Comparison of ENCODE assay signal across 26 cellular contexts in the genomic region with DNA sequence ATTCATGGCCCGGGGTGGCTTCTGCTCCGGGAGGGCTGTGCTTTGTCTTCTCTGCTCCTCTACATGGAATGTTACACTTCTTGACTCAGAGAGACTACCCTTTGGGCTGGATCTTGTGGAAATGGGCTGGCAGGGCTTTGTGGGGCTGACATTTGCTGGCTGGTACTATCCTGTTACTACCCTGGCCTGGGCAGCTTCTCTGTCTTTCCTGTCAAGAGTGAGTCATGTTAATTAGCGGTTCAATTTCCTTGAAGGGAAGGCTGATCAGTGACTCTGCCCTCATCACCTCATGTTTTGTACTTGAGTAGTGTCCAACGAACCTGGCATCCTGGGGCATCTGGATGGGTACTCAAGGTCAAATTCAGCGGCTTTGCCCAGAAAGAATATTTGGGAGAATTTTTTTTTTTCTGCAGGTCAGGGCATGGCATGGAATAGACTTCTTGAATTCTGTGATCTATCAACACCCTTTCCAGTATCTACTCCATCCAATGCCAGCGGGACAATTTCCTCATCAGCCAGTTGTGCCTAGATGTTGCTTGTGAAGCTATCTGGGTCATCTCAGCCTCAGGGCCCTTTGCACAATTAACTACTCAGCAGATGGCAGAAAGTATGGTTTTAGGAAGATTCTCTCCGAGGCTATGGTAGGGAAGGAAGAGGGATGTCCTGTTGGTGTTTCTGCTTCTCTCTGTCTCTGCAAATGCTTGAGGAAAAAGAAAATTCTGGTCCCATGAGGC.
DNase-seq lines count a peak whose midpoint lies in the region; ATAC-seq and TF ChIP-seq lines count a peak whose summit lies in the region.
"Had no signal": no experiment of that assay in that cellular context is flagged by ENCODE, and none has a peak within 500 bp of the region (broad histone marks: within the 10 kb centered on the region; RNA-seq: fewer than 3 reads in every experiment).

No MANE protein-coding gene starts in this region.

- H3K27me3 Mint-ChIP-seq in CD8-positive, alpha-beta memory T cell = peaks cover 4 to 8% of the 10 kb centered on the region in 2 donors
- H3K27me3 Mint-ChIP-seq in activated naive CD4-positive, alpha-beta T cell treated with anti-CD3 and anti-CD28 coated beads, Interleukin-2, amount 10 ng/mL, durations not matched to agents 7 days and 5 days = no peaks in the 10 kb centered on the region
- H3K27me3 Mint-ChIP-seq: activated CD8-positive, alpha-beta T cell treated with anti-CD3 and anti-CD28 coated beads for 36 hours; activated naive CD8-positive, alpha-beta T cell treated with anti-CD3 and anti-CD28 coated beads, Interleukin-2, amount 10 ng/mL, durations not matched to agents 7 days and 5 days; CD4-positive, CD25-positive, alpha-beta regulatory T cell had no signal

- H3K18ac ChIP-seq in IMR-90 (ENCODE audit: low read depth, low read length) = no peak overlapping the region

- intact Hi-C loops in IMR-90 (cut with micrococcal nuclease) = no loop called here
- intact Hi-C loops in adrenal gland (cut with DNase I) = no loop called here

- H3K9me3 ChIP-seq in IMR-90 (ENCODE audit: control insufficient read depth, insufficient read depth, low read length) (no peaks in the 10 kb centered on the region), adrenal gland (replicated peaks in 1 of 3) (no peaks in the 10 kb centered on the region)
- H3K9me3 ChIP-seq in CD8-positive, alpha-beta memory T cell (ENCODE audit: low read length) = no peaks in the 10 kb centered on the region
- H3K9me3 ChIP-seq: body of pancreas, upper lobe of right lung had no signal

- H4K91ac ChIP-seq in IMR-90 (ENCODE audit: insufficient read depth, low read depth, low read length) = no peak overlapping the region

- no peak overlapping the region for H3K4me2 ChIP-seq in IMR-90 (ENCODE audit: low read depth, low read length)

- H3K4me3 Mint-ChIP-seq in CD8-positive, alpha-beta memory T cell = no peak overlapping the region
- no peak overlapping the region for H3K4me3 Mint-ChIP-seq in activated naive CD4-positive, alpha-beta T cell treated with anti-CD3 and anti-CD28 coated beads, Interleukin-2, amount 10 ng/mL, durations not matched to agents 7 days and 5 days
- H3K4me3 Mint-ChIP-seq: activated CD8-positive, alpha-beta T cell treated with anti-CD3 and anti-CD28 coated beads for 36 hours; activated naive CD8-positive, alpha-beta T cell treated with anti-CD3 and anti-CD28 coated beads, Interleukin-2, amount 10 ng/mL, durations not matched to agents 7 days and 5 days; CD4-positive, CD25-positive, alpha-beta regulatory T cell; nephron had no signal

- no peak overlapping the region for H2BK120ac ChIP-seq in IMR-90 (ENCODE audit: low read depth, low read length)

- POLR2A ChIA-PET in IMR-90 (lab: Charles Lee; ENCODE audit: unreplicated experiment) = no interaction called here
- POLR2A ChIA-PET in CD8-positive, alpha-beta memory T cell (lab: Charles Lee) = no interaction called here

- peak; percentile 11 for DNase-seq in GM03348 (ENCODE audit: low spot score)
- no peak for DNase-seq in IMR-90
- peak in 4 of 7 donors; percentile 20 to 57 (median 30) for DNase-seq in adrenal gland
- DNase-seq in foreskin keratinocyte = peak; percentile 18 to 29
- no peak for DNase-seq in CD8-positive, alpha-beta memory T cell
- no peak for DNase-seq in activated naive CD4-positive, alpha-beta T cell treated with anti-CD3 and anti-CD28 coated beads, Interleukin-2, amount 10 ng/mL, durations not matched to agents 7 days and 5 days
- DNase-seq in DMS153 treated with DMSO at 0.1 percent for 48 hours (lab: John Stamatoyannopoulos, UW; ENCODE audit: unreplicated experiment) = no peak
- DNase-seq: activated CD4-positive, alpha-beta T cell treated with anti-CD3 and anti-CD28 coated beads for 1 hour; activated CD8-positive, alpha-beta T cell treated with anti-CD3 and anti-CD28 coated beads for 36 hours; activated effector memory CD4-positive, alpha-beta T cell treated with Interleukin-2 at 50 U/mL for 16 hours; activated naive CD8-positive, alpha-beta T cell treated with anti-CD3 and anti-CD28 coated beads, Interleukin-2, amount 10 ng/mL, durations not matched to agents 7 days and 5 days; body of pancreas; CD4-positive, CD25-positive, alpha-beta regulatory T cell; DMS 273 treated with DMSO at 0.1 percent for 48 hours; effector CD4-positive, alpha-beta T cell; erythroblast; KBM-7; left ventricle myocardium superior; midbrain; NCI-H187; NCI-H226; NCI-H774; T-helper 1 cell; upper lobe of right lung had no signal

- no peak overlapping the region for H3K4ac ChIP-seq in IMR-90 (ENCODE audit: low read depth, low read length)

- no peak overlapping the region for H3K14ac ChIP-seq in IMR-90 (replicated peaks; ENCODE audit: low read depth, low read length)

- no peaks in the 10 kb centered on the region; the same call in 1 of the 2 replicates for H3K9me1 ChIP-seq in IMR-90 (ENCODE audit: insufficient read depth, low read length)

- H3K4me1 Mint-ChIP-seq in CD8-positive, alpha-beta memory T cell = no peaks in the 10 kb centered on the region
- no peaks in the 10 kb centered on the region for H3K4me1 Mint-ChIP-seq in activated naive CD4-positive, alpha-beta T cell treated with anti-CD3 and anti-CD28 coated beads, Interleukin-2, amount 10 ng/mL, durations not matched to agents 7 days and 5 days
- H3K4me1 Mint-ChIP-seq: activated naive CD8-positive, alpha-beta T cell treated with anti-CD3 and anti-CD28 coated beads, Interleukin-2, amount 10 ng/mL, durations not matched to agents 7 days and 5 days; CD4-positive, CD25-positive, alpha-beta regulatory T cell; nephron had no signal

- H4K5ac ChIP-seq in IMR-90 (ENCODE audit: low read depth, low read length) = no peak overlapping the region

- no peaks in the 10 kb centered on the region for H4K20me1 ChIP-seq in IMR-90 (ENCODE audit: insufficient read depth, low read length)

- H3K36me3 ChIP-seq in IMR-90 (ENCODE audit: control insufficient read depth, insufficient read depth, low read length) (no peaks in the 10 kb centered on the region), adrenal gland (replicated peaks in 1 of 2) (no peaks in the 10 kb centered on the region)
- H3K36me3 ChIP-seq in CD8-positive, alpha-beta memory T cell (ENCODE audit: insufficient read depth, low read length) = no peaks in the 10 kb centered on the region
- H3K36me3 ChIP-seq: upper lobe of right lung had no signal

- no peak overlapping the region for H4K8ac ChIP-seq in IMR-90 (ENCODE audit: low read depth in 2 of 2, low read length in 2 of 2)

- TF ChIP-seq RAD21 in IMR-90 (IDR thresholded peaks at IDR 0.05; ENCODE audit: low read length) = no peak

- H3K4me3 ChIP-seq in IMR-90 (ENCODE audit: insufficient read depth, low read depth, low read length) (no peak overlapping the region), adrenal gland (no peak overlapping the region)
- no peak overlapping the region for H3K4me3 ChIP-seq in CD8-positive, alpha-beta memory T cell (ENCODE audit: low read length)
- H3K4me3 ChIP-seq: body of pancreas, upper lobe of right lung had no signal

- no peak overlapping the region for H3K27ac Mint-ChIP-seq in CD8-positive, alpha-beta memory T cell
- no peak overlapping the region for H3K27ac Mint-ChIP-seq in activated naive CD4-positive, alpha-beta T cell treated with anti-CD3 and anti-CD28 coated beads, Interleukin-2, amount 10 ng/mL, durations not matched to agents 7 days and 5 days
- H3K27ac Mint-ChIP-seq: activated CD8-positive, alpha-beta T cell treated with anti-CD3 and anti-CD28 coated beads for 36 hours; activated naive CD8-positive, alpha-beta T cell treated with anti-CD3 and anti-CD28 coated beads, Interleukin-2, amount 10 ng/mL, durations not matched to agents 7 days and 5 days; CD4-positive, CD25-positive, alpha-beta regulatory T cell; nephron had no signal

- H3K36me3 Mint-ChIP-seq in CD8-positive, alpha-beta memory T cell = no peaks in the 10 kb centered on the region
- H3K36me3 Mint-ChIP-seq in activated naive CD4-positive, alpha-beta T cell treated with anti-CD3 and anti-CD28 coated beads, Interleukin-2, amount 10 ng/mL, durations not matched to agents 7 days and 5 days = no peaks in the 10 kb centered on the region
- H3K36me3 Mint-ChIP-seq: activated naive CD8-positive, alpha-beta T cell treated with anti-CD3 and anti-CD28 coated beads, Interleukin-2, amount 10 ng/mL, durations not matched to agents 7 days and 5 days; CD4-positive, CD25-positive, alpha-beta regulatory T cell had no signal

- H2AFZ ChIP-seq in IMR-90 (replicated peaks; ENCODE audit: low read length, poor library complexity) = peak overlapping the region; percentile 54

- in situ Hi-C loops in IMR-90 (cut with MboI; ENCODE audit: low sequenced_read_pairs) = no loop called here

- H3K79me1 ChIP-seq in IMR-90 (ENCODE audit: low read depth in 1 of 2, low read length in 2 of 2) = no peaks in the 10 kb centered on the region

- WGBS in IMR-90 (ENCODE audit: extremely low coverage in 2 of 2, insufficient read length in 1 of 2), 2 experiments = no CpG with 5 or more reads among the region's 7 CpGs
- 61 to 68% (median 67%) methylated on average over 7 of the region's 7 CpGs for WGBS in adrenal gland, 4 donors

- H3K9me3 Mint-ChIP-seq in CD8-positive, alpha-beta memory T cell = no peaks in the 10 kb centered on the region
- no peaks in the 10 kb centered on the region for H3K9me3 Mint-ChIP-seq in activated naive CD4-positive, alpha-beta T cell treated with anti-CD3 and anti-CD28 coated beads, Interleukin-2, amount 10 ng/mL, durations not matched to agents 7 days and 5 days
- H3K9me3 Mint-ChIP-seq: activated CD8-positive, alpha-beta T cell treated with anti-CD3 and anti-CD28 coated beads for 36 hours; activated naive CD8-positive, alpha-beta T cell treated with anti-CD3 and anti-CD28 coated beads, Interleukin-2, amount 10 ng/mL, durations not matched to agents 7 days and 5 days; CD4-positive, CD25-positive, alpha-beta regulatory T cell; nephron had no signal

- dilution Hi-C loops in IMR-90 (cut with HindIII; ENCODE audit: low sequenced_read_pairs, unreplicated experiment) = no loop called here

- H3K23ac ChIP-seq in IMR-90 (ENCODE audit: low read depth, low read length) = no peak overlapping the region

- CTCF ChIA-PET in IMR-90 (lab: Yijun Ruan, JAX) = interaction anchor here (0.7 kb wide), 1 partner anchor 43 kb away, joined by 3 read pairs; no protein-coding TSS in a partner anchor
- CTCF ChIA-PET in CD8-positive, alpha-beta memory T cell (lab: Charles Lee) = no interaction called here
- CTCF ChIA-PET in activated naive CD4-positive, alpha-beta T cell treated with anti-CD3 and anti-CD28 coated beads, Interleukin-2, amount 10 ng/mL, durations not matched to agents 7 days and 5 days (lab: Charles Lee) = no interaction called here

- H2BK5ac ChIP-seq in IMR-90 (ENCODE audit: low read depth, low read length, poor library complexity, severe bottlenecking) = no peak overlapping the region

- H2BK20ac ChIP-seq in IMR-90 (ENCODE audit: low read depth, low read length) = no peak overlapping the region

- no peak for TF ChIP-seq CTCF in IMR-90 (conservative IDR thresholded peaks at IDR 0.05; ENCODE audit: low read depth, low read length)
- no peak for TF ChIP-seq CTCF in adrenal gland (IDR thresholded peaks at IDR 0.05)
- TF ChIP-seq CTCF in foreskin keratinocyte (conservative IDR thresholded peaks at IDR 0.05) = no peak

- peaks cover 5% of the 10 kb centered on the region for H3K27me3 ChIP-seq in IMR-90 (ENCODE audit: control insufficient read depth, insufficient read depth, low read length)
- no peaks in the 10 kb centered on the region for H3K27me3 ChIP-seq in adrenal gland
- peaks cover 9% of the 10 kb centered on the region for H3K27me3 ChIP-seq in foreskin keratinocyte
- H3K27me3 ChIP-seq in CD8-positive, alpha-beta memory T cell (ENCODE audit: insufficient read depth, low read length, poor library complexity, severe bottlenecking) = no peaks in the 10 kb centered on the region
- H3K27me3 ChIP-seq: body of pancreas, upper lobe of right lung had no signal

- H3K56ac ChIP-seq in IMR-90 (ENCODE audit: extremely low read depth, insufficient read depth, low read length) = no peak overlapping the region

- H3K9ac ChIP-seq in IMR-90 (ENCODE audit: low read depth, low read length) = no peak overlapping the region

- no peak for ATAC-seq in IMR-90 (ENCODE audit: low read depth)
- ATAC-seq in foreskin keratinocyte = peak; percentile 70
- no peak for ATAC-seq in HG03095 (IDR thresholded peaks at IDR 0.05; ENCODE audit: unreplicated experiment)
- ATAC-seq: activated CD8-positive, alpha-beta T cell treated with anti-CD3 and anti-CD28 coated beads for 36 hours; body of pancreas; left ventricle myocardium superior; upper lobe of right lung had no signal

- H2BK15ac ChIP-seq in IMR-90 (ENCODE audit: low read depth, low read length) = no peak overlapping the region

- no peak for TF ChIP-seq POLR2A in IMR-90 (IDR thresholded peaks at IDR 0.05; ENCODE audit: low read depth, low read length)
- no peak for TF ChIP-seq POLR2A in adrenal gland (IDR thresholded peaks at IDR 0.05)

- H3K4me1 ChIP-seq in IMR-90 (ENCODE audit: control insufficient read depth, insufficient read depth, low read length) (no peaks in the 10 kb centered on the region), adrenal gland (replicated peaks in 1 of 2) (peaks cover 0 to 7% of the 10 kb centered on the region in 2 donors), foreskin keratinocyte (no peaks in the 10 kb centered on the region)
- H3K4me1 ChIP-seq in CD8-positive, alpha-beta memory T cell (ENCODE audit: insufficient read depth, low read length) = no peaks in the 10 kb centered on the region
- H3K4me1 ChIP-seq: body of pancreas, upper lobe of right lung had no signal

- no TSS peak for BruUV-seq in IMR-90 (replicated peaks; lab: Mats Ljungman, UMichigan)

- H3K27ac ChIP-seq in IMR-90 (ENCODE audit: insufficient read depth, low read length) (no peak overlapping the region), adrenal gland (no peak overlapping the region), foreskin keratinocyte (no peak overlapping the region)
- H3K27ac ChIP-seq in CD8-positive, alpha-beta memory T cell (ENCODE audit: low read depth, low read length) = no peak overlapping the region
- H3K27ac ChIP-seq: body of pancreas, upper lobe of right lung had no signal

- H2AK9ac ChIP-seq in IMR-90 (replicated peaks; ENCODE audit: low read depth, low read length, poor library complexity) = no peak overlapping the region

- no peak overlapping the region for H2AK5ac ChIP-seq in IMR-90 (ENCODE audit: low read depth, low read length)

Comparison
In these comparisons a context has a peak if more than half of its experiments do, and no peak if none do; other contexts are left out.
1. DNase-seq: peak in GM03348 (single experiment), adrenal gland (4 of 7) and foreskin keratinocyte (2 of 2); none in IMR-90 (single experiment), CD8-positive, alpha-beta memory T cell (0 of 5), activated naive CD4-positive, alpha-beta T cell treated with anti-CD3 and anti-CD28 coated beads, Interleukin-2, amount 10 ng/mL, durations not matched to agents 7 days and 5 days (single experiment) and DMS153 treated with DMSO at 0.1 percent for 48 hours (single experiment).